ENCODE assay signal across 1 cellular context in genomic region chr17:43018008-43018853, GRCh38.
TF ChIP-seq lines count a peak whose summit lies in the region.

No MANE protein-coding gene starts in this region.

TF ChIP-seq in IMR-90, 13 proteins besides CTCF, POLR2A, EP300 and RAD21:
- TF ChIP-seq CHD1 (IDR thresholded peaks at IDR 0.05; ENCODE audit: low read depth, low read length): no peak
- no peak for TF ChIP-seq MXI1 (IDR thresholded peaks at IDR 0.05; ENCODE audit: borderline replicate concordance, low read depth, low read length)
- TF ChIP-seq RCOR1 (IDR thresholded peaks at IDR 0.05; ENCODE audit: insufficient replicate concordance, low read length): no peak
- no peak for TF ChIP-seq NFE2L2 (IDR thresholded peaks at IDR 0.05; ENCODE audit: low read depth, low read length)
- TF ChIP-seq USF2 (IDR thresholded peaks at IDR 0.05; ENCODE audit: low read depth, low read length): no peak
- TF ChIP-seq RFX5 (IDR thresholded peaks at IDR 0.05; ENCODE audit: low read depth, low read length): no peak
- no peak for TF ChIP-seq MAFK (IDR thresholded peaks at IDR 0.05; ENCODE audit: low read depth, low read length)
- TF ChIP-seq SMC3 (IDR thresholded peaks at IDR 0.05; ENCODE audit: low read depth, low read length): no peak
- TF ChIP-seq CEBPB (IDR thresholded peaks at IDR 0.05; ENCODE audit: low read depth, low read length): no peak
- TF ChIP-seq FOS (IDR thresholded peaks at IDR 0.05; ENCODE audit: low read depth, low read length): no peak
- TF ChIP-seq MAZ (IDR thresholded peaks at IDR 0.05; ENCODE audit: borderline replicate concordance, low read depth, low read length): no peak
- TF ChIP-seq BHLHE40 (IDR thresholded peaks at IDR 0.05; ENCODE audit: low read depth, low read length): no peak
